In genomic region chr22:20448630-20449029, GRCh38 we compare ENCODE assay signal across 22 cellular contexts. TPM values are rescaled to one million over a fixed set of nuclear protein-coding genes. Genes with fewer than 3 reads are reported as not detected.
A peak's percentile ranks its signal among the peaks of the same experiment; 100 is the strongest.
DNase-seq lines count a peak whose midpoint lies in the region; ATAC-seq, FAIRE-seq and TF ChIP-seq lines count a peak whose summit lies in the region.
"Had no signal": no experiment of that assay in that cellular context is flagged by ENCODE, and none has a peak within 500 bp of the region (broad histone marks: within the 10 kb centered on the region; RNA-seq: fewer than 3 reads in every experiment).

No MANE protein-coding gene starts in this region.

- peaks cover 3% of the 10 kb centered on the region for H3K36me3 ChIP-seq in astrocyte (ENCODE audit: insufficient read depth, low read length)
- H3K36me3 ChIP-seq in aorta (ENCODE audit: control insufficient read depth in 1 of 2, insufficient read depth in 2 of 2, low read length in 1 of 2) = no peaks in the 10 kb centered on the region
- H3K36me3 ChIP-seq: BE2C had no signal

- DNase-seq in EH (ENCODE audit: low read depth) = peak; percentile 50
- no peak for DNase-seq in astrocyte (ENCODE audit: low read depth)
- DNase-seq in epidermal melanocyte (ENCODE audit: insufficient read length, low spot score) = peak; percentile 2
- peak; percentile 3 to 5 for DNase-seq in aorta
- DNase-seq in NCI-H1417 treated with DMSO at 0.1 percent for 48 hours (lab: John Stamatoyannopoulos, UW) = no peak
- DNase-seq in posterior vena cava (ENCODE audit: low spot score) = no peak
- DNase-seq: BE2C; C1 segment of cervical spinal cord; CD4-positive, CD25-positive, alpha-beta regulatory T cell; CD8-positive, alpha-beta memory T cell; COR-L47; DMS 273 treated with DMSO at 0.1 percent for 48 hours; DMS53; DND-41; GM23248 had no signal

- ATAC-seq in aorta (ENCODE audit: low FRiP score) (no peak), HG03378 (IDR thresholded peaks at IDR 0.05; ENCODE audit: unreplicated experiment) (no peak)

- H3K9ac ChIP-seq in astrocyte (ENCODE audit: low read length) = no peak overlapping the region
- H3K9ac ChIP-seq: GM23248 had no signal

- peaks cover 8% of the 10 kb centered on the region for H3K27me3 Mint-ChIP-seq in astrocyte (ENCODE audit: low read depth, unreplicated experiment)
- H3K27me3 Mint-ChIP-seq: CD4-positive, CD25-positive, alpha-beta regulatory T cell; CD8-positive, alpha-beta memory T cell; IgD-negative memory B cell had no signal

- H2AFZ ChIP-seq in astrocyte (ENCODE audit: low read depth, low read length) = no peak overlapping the region
- H2AFZ ChIP-seq: GM23248 had no signal

- FAIRE-seq in astrocyte (lab: Jason Lieb, UNC) = no peak
- FAIRE-seq: G401.6, GM12891, GM19239 had no signal

- H3K4me1 Mint-ChIP-seq in astrocyte (ENCODE audit: low read depth, unreplicated experiment) = no peaks in the 10 kb centered on the region
- H3K4me1 Mint-ChIP-seq: IgD-negative memory B cell had no signal

- H3K27ac Mint-ChIP-seq in astrocyte (ENCODE audit: unreplicated experiment) = peak overlapping the region; percentile 18
- H3K27ac Mint-ChIP-seq: CD4-positive, CD25-positive, alpha-beta regulatory T cell; CD8-positive, alpha-beta memory T cell had no signal

- H3K4me1 ChIP-seq in astrocyte (ENCODE audit: insufficient read depth, low read length) (no peaks in the 10 kb centered on the region), aorta (ENCODE audit: control insufficient read depth in 1 of 2, insufficient read depth in 2 of 2, low read length in 2 of 2) (no peaks in the 10 kb centered on the region)
- H3K4me1 ChIP-seq: BE2C, HAP-1 had no signal

- no peaks in the 10 kb centered on the region for H4K20me1 ChIP-seq in astrocyte (ENCODE audit: insufficient read depth, low read length)

- H3K27ac ChIP-seq in astrocyte (ENCODE audit: low read depth, low read length) = no peak overlapping the region
- H3K27ac ChIP-seq in aorta (ENCODE audit: low read depth in 1 of 2, low read length in 2 of 2) = no peak overlapping the region
- H3K27ac ChIP-seq: GM23248, HL-60 had no signal

- TF ChIP-seq CTCF in astrocyte (IDR thresholded peaks at IDR 0.05; ENCODE audit: insufficient read depth, low read depth, low read length) = no peak

- no peaks in the 10 kb centered on the region for H3K27me3 ChIP-seq in astrocyte (ENCODE audit: insufficient read depth, low read length)
- no peaks in the 10 kb centered on the region for H3K27me3 ChIP-seq in aorta (ENCODE audit: control insufficient read depth in 1 of 2, insufficient read depth in 2 of 2, low read length in 1 of 2)
- H3K27me3 ChIP-seq: BE2C had no signal

- intact Hi-C loops in aorta (cut with DNase I) (no loop called here), posterior vena cava (cut with DNase I) (no loop called here)

- H3K9me3 ChIP-seq in astrocyte (ENCODE audit: insufficient read depth, low read depth, low read length) (no peaks in the 10 kb centered on the region), aorta (ENCODE audit: control insufficient read depth, low read length) (no peaks in the 10 kb centered on the region)
- H3K9me3 ChIP-seq: BE2C, HAP-1 had no signal

- peaks cover 28% of the 10 kb centered on the region for H3K36me3 Mint-ChIP-seq in astrocyte (ENCODE audit: low read depth, unreplicated experiment)

- 76 to 77% methylated on average over 5 of the region's 5 CpGs for WGBS in aorta, 2 donors

- H3K4me3 Mint-ChIP-seq in astrocyte (ENCODE audit: unreplicated experiment) = no peak overlapping the region
- H3K4me3 Mint-ChIP-seq: CD4-positive, CD25-positive, alpha-beta regulatory T cell; CD8-positive, alpha-beta memory T cell; IgD-negative memory B cell had no signal

- no peak overlapping the region for H3K4me2 ChIP-seq in astrocyte (ENCODE audit: low read length)

- H3K9me3 Mint-ChIP-seq in astrocyte (ENCODE audit: unreplicated experiment) = no peaks in the 10 kb centered on the region
- H3K9me3 Mint-ChIP-seq: CD8-positive, alpha-beta memory T cell; IgD-negative memory B cell had no signal

- no peaks in the 10 kb centered on the region for H3K79me2 ChIP-seq in astrocyte (ENCODE audit: insufficient read depth, low read length)

- H3K4me3 ChIP-seq in astrocyte (ENCODE audit: insufficient read depth, low read depth, low read length) (no peak overlapping the region), aorta (ENCODE audit: low read length in 2 of 2) (no peak overlapping the region)
- H3K4me3 ChIP-seq: GM23248, HAP-1 had no signal

RNA-seq across cellular contexts. Expression of gene SCARF2, which starts 11.0 kb away (rescaled TPM):
- 17.3 and 22.5 TPM in 2 replicates for total RNA-seq in astrocyte
- 10 to 100 TPM; 34.3 to 35.4 TPM for total RNA-seq in aorta
- 10 to 100 TPM in 1 of 2 donors, 1 to 10 TPM in 1; 8.5 to 21.4 TPM for polyA plus RNA-seq in aorta
- 10 to 100 TPM; 18.6 to 26.7 TPM for total RNA-seq in posterior vena cava

RNA-seq across cellular contexts. Expression of gene KLHL22, which starts 47.0 kb away (rescaled TPM):
- 13.7 and 14.0 TPM in 2 replicates for total RNA-seq in astrocyte
- total RNA-seq in aorta = 10 to 100 TPM; 19.1 to 29.9 TPM
- 10 to 100 TPM in 1 of 2 donors, 1 to 10 TPM in 1; 5.3 to 21.7 TPM for polyA plus RNA-seq in aorta
- 10 to 100 TPM; 16.3 to 20.0 TPM for total RNA-seq in posterior vena cava

RNA-seq across cellular contexts. Expression of gene ZNF74, which starts 54.7 kb away (rescaled TPM):
- total RNA-seq in astrocyte = 14.2 and 14.3 TPM in 2 replicates
- 10 to 100 TPM in 1 of 2 donors, 1 to 10 TPM in 1; 3.8 to 10.3 TPM for total RNA-seq in aorta
- 1 to 10 TPM; 2.9 to 4.6 TPM for polyA plus RNA-seq in aorta
- total RNA-seq in posterior vena cava = 1 to 10 TPM; 5.9 to 6.9 TPM

RNA-seq across cellular contexts. Expression of gene MED15, which starts 58.8 kb away (rescaled TPM):
- total RNA-seq in astrocyte = 127 and 153 TPM in 2 replicates
- total RNA-seq in aorta = 100 to 1,000 TPM in 1 of 2 donors, 10 to 100 TPM in 1; 93.7 to 119 TPM
- 100 to 1,000 TPM in 1 of 2 donors, 10 to 100 TPM in 1; 23.5 to 100 TPM for polyA plus RNA-seq in aorta
- total RNA-seq in posterior vena cava = 10 to 100 TPM; 75.9 to 80.5 TPM

Comparison
In these comparisons a context has a peak if more than half of its experiments do, and no peak if none do; other contexts are left out.
1. DNase-seq: peak in EH (single experiment), epidermal melanocyte (single experiment) and aorta (2 of 2); none in astrocyte (single experiment), NCI-H1417 treated with DMSO at 0.1 percent for 48 hours (single experiment) and posterior vena cava (single experiment).